17 cellular contexts compared by ENCODE assay signal in genomic region chr13:110233682-110234280, GRCh38.
DNase-seq lines count a peak whose midpoint lies in the region; TF ChIP-seq lines count a peak whose summit lies in the region.
"Had no signal": no experiment of that assay in that cellular context is flagged by ENCODE, and none has a peak within 500 bp of the region (broad histone marks: within the 10 kb centered on the region; RNA-seq: fewer than 3 reads in every experiment).

No MANE protein-coding gene starts in this region.

- H3K27me3 Mint-ChIP-seq in Calu3 (ENCODE audit: unreplicated experiment) (no peaks in the 10 kb centered on the region), neural progenitor cell (ENCODE audit: insufficient read depth, low read depth) (peaks cover 8% of the 10 kb centered on the region)

- no peak for TF ChIP-seq POLR2A in suprapubic skin (IDR thresholded peaks at IDR 0.05)

- H3K36me3 ChIP-seq in adipocyte (ENCODE audit: control insufficient read depth, insufficient read depth, low read length, severe bottlenecking), result peaks cover 37% of the 10 kb centered on the region
- H3K36me3 ChIP-seq in fibroblast of lung (ENCODE audit: control insufficient read depth, insufficient read depth, low read length), result no peaks in the 10 kb centered on the region
- H3K36me3 ChIP-seq in mesenchymal stem cell (ENCODE audit: control insufficient read depth in 1 of 2, insufficient read depth in 2 of 2, low read depth in 1 of 2, low read length in 2 of 2), result peaks cover 0 to 35% of the 10 kb centered on the region in 2 experiments
- no peaks in the 10 kb centered on the region for H3K36me3 ChIP-seq in suprapubic skin
- H3K36me3 ChIP-seq in neural progenitor cell, result no peaks in the 10 kb centered on the region

- H3F3A ChIP-seq in neural progenitor cell (ENCODE audit: low read depth), result no peaks in the 10 kb centered on the region

- no TSS peak for BruUV-seq in Calu3 (replicated peaks; lab: Mats Ljungman, UMichigan)

- H3K4me1 Mint-ChIP-seq in Calu3 (ENCODE audit: low read depth, unreplicated experiment), result no peaks in the 10 kb centered on the region
- H3K4me1 Mint-ChIP-seq in neural progenitor cell, result peaks cover 17% of the 10 kb centered on the region
- H3K4me1 Mint-ChIP-seq: activated naive CD8-positive, alpha-beta T cell treated with anti-CD3 and anti-CD28 coated beads, Interleukin-2, amount 10 ng/mL, durations not matched to agents 7 days and 5 days had no signal

- peak overlapping the region; percentile 79 for H3K4me2 ChIP-seq in fibroblast of lung (ENCODE audit: extremely low read depth, insufficient read depth, low read length)
- H3K4me2 ChIP-seq in mesenchymal stem cell (ENCODE audit: low read length, poor library complexity, severe bottlenecking), result no peak overlapping the region
- H3K4me2 ChIP-seq in neural progenitor cell, result no peak overlapping the region

- H3K36me3 Mint-ChIP-seq in Calu3 (ENCODE audit: insufficient read depth, unreplicated experiment) (no peaks in the 10 kb centered on the region), neural progenitor cell (peaks cover 9% of the 10 kb centered on the region)
- H3K36me3 Mint-ChIP-seq: activated naive CD8-positive, alpha-beta T cell treated with anti-CD3 and anti-CD28 coated beads, Interleukin-2, amount 10 ng/mL, durations not matched to agents 7 days and 5 days had no signal

- H4K91ac ChIP-seq in mesenchymal stem cell (ENCODE audit: low read length), result no peak overlapping the region

- no peaks in the 10 kb centered on the region for H4K20me1 ChIP-seq in fibroblast of lung (ENCODE audit: control insufficient read depth, extremely low read depth, insufficient read depth, low read length)
- no peaks in the 10 kb centered on the region for H4K20me1 ChIP-seq in neural progenitor cell (ENCODE audit: low read depth)

- H3K79me1 ChIP-seq in mesenchymal stem cell (replicated peaks; ENCODE audit: low read length, poor library complexity, severe bottlenecking), result peaks cover 22% of the 10 kb centered on the region

- H2AFZ ChIP-seq in fibroblast of lung (ENCODE audit: low read length) (no peak overlapping the region), mesenchymal stem cell (ENCODE audit: low read depth, low read length) (no peak overlapping the region), neural progenitor cell (replicated peaks) (no peak overlapping the region)

- DNase-seq in adipocyte (ENCODE audit: low read depth) (no peak), fibroblast of lung (ENCODE audit: low read depth in 2 of 2) (no peak), mesenchymal stem cell (peak; percentile 55), suprapubic skin (ENCODE audit: low spot score in 2 of 2) (no peak), NK-92 (lab: John Stamatoyannopoulos, UW; ENCODE audit: unreplicated experiment) (no peak), SHP77 (lab: John Stamatoyannopoulos, UW) (no peak), Calu3 (no peak), neural progenitor cell (ENCODE audit: low spot score) (no peak)
- DNase-seq: activated naive CD8-positive, alpha-beta T cell treated with anti-CD3 and anti-CD28 coated beads, Interleukin-2, amount 10 ng/mL, durations not matched to agents 7 days and 5 days; C1 segment of cervical spinal cord; hippocampal formation; Karpas-422; NCI-H187 treated with DMSO at 0.1 percent for 48 hours; NCI-H82 had no signal

- H3K9me3 ChIP-seq in adipocyte (ENCODE audit: control insufficient read depth, low read length) (no peaks in the 10 kb centered on the region), fibroblast of lung (ENCODE audit: control insufficient read depth, insufficient read depth, low read depth, low read length) (no peaks in the 10 kb centered on the region), mesenchymal stem cell (ENCODE audit: control insufficient read depth, low read length) (no peaks in the 10 kb centered on the region), suprapubic skin (no peaks in the 10 kb centered on the region), neural progenitor cell (ENCODE audit: low read depth) (no peaks in the 10 kb centered on the region)

- H3K4me3 ChIP-seq in adipocyte (ENCODE audit: low read length) (peak overlapping the region; percentile 74), fibroblast of lung (replicated peaks in 1 of 4; ENCODE audit: control extremely low read depth in 1 of 4, insufficient read depth in 1 of 4, low read depth in 3 of 4, low read length in 4 of 4) (peak overlapping the region in 3 of 4 experiments; percentile 34 to 50 (median 49)), mesenchymal stem cell (ENCODE audit: insufficient read depth in 1 of 2, low read depth in 1 of 2, low read length in 2 of 2) (peak overlapping the region in 1 of 2 experiments; percentile 79), suprapubic skin (peak overlapping the region; percentile 19), neural progenitor cell (no peak overlapping the region)

- H2AK5ac ChIP-seq in mesenchymal stem cell (ENCODE audit: low read length, severe bottlenecking), result no peak overlapping the region

- intact Hi-C loops in Calu3 (cut with micrococcal nuclease; ENCODE audit: unreplicated experiment), result no loop called here

- no peak overlapping the region for H2BK5ac ChIP-seq in mesenchymal stem cell (ENCODE audit: low read depth, low read length, poor library complexity, severe bottlenecking)

- CTCF ChIA-PET in Calu3 (lab: Charles Lee), result no interaction called here

- H2BK120ac ChIP-seq in mesenchymal stem cell (ENCODE audit: low read depth, low read length), result no peak overlapping the region

- H3K4me3 Mint-ChIP-seq in Calu3 (ENCODE audit: low read depth, unreplicated experiment) (no peak overlapping the region), neural progenitor cell (no peak overlapping the region)
- H3K4me3 Mint-ChIP-seq: activated naive CD8-positive, alpha-beta T cell treated with anti-CD3 and anti-CD28 coated beads, Interleukin-2, amount 10 ng/mL, durations not matched to agents 7 days and 5 days; stimulated activated naive CD8-positive, alpha-beta T cell treated with anti-CD3 and anti-CD28 coated beads, Interleukin-15, Interleukin-2, amounts not matched to agents 100 ng/mL and 50 ng/mL, for 24 hours had no signal

- H3K79me2 ChIP-seq in fibroblast of lung (ENCODE audit: control insufficient read depth, insufficient read depth, low read length) (peaks cover 11% of the 10 kb centered on the region), neural progenitor cell (ENCODE audit: low read depth) (no peaks in the 10 kb centered on the region)

- H3K4ac ChIP-seq in mesenchymal stem cell (ENCODE audit: low read depth in 1 of 2, low read length in 2 of 2), result no peak overlapping the region

- H2BK12ac ChIP-seq in mesenchymal stem cell (ENCODE audit: low read length in 2 of 2), result no peak overlapping the region

- no peak overlapping the region for H4K8ac ChIP-seq in mesenchymal stem cell (ENCODE audit: low read length)

- TF ChIP-seq EP300 in suprapubic skin (IDR thresholded peaks at IDR 0.05), result no peak

- no peak overlapping the region for H3K14ac ChIP-seq in mesenchymal stem cell (ENCODE audit: low read length in 2 of 2)

- H3K4me1 ChIP-seq in adipocyte (ENCODE audit: control insufficient read depth, insufficient read depth, low read length) (peaks cover 61% of the 10 kb centered on the region), fibroblast of lung (ENCODE audit: control insufficient read depth, extremely low read depth, insufficient read depth, low read length) (peaks cover 35% of the 10 kb centered on the region), mesenchymal stem cell (ENCODE audit: control insufficient read depth, insufficient read depth, low read depth, low read length) (peaks cover 16% of the 10 kb centered on the region), suprapubic skin (peaks cover 35% of the 10 kb centered on the region), neural progenitor cell (peaks cover 9% of the 10 kb centered on the region)

- H3K18ac ChIP-seq in mesenchymal stem cell (ENCODE audit: low read depth in 1 of 2, low read length in 2 of 2), result no peak overlapping the region

- H3K23ac ChIP-seq in mesenchymal stem cell (ENCODE audit: low read length in 2 of 2), result no peak overlapping the region

- H3K27me3 ChIP-seq in adipocyte (replicated peaks; ENCODE audit: control insufficient read depth, insufficient read depth, low read length), result no peaks in the 10 kb centered on the region
- no peaks in the 10 kb centered on the region for H3K27me3 ChIP-seq in fibroblast of lung (ENCODE audit: control insufficient read depth, insufficient read depth, low read length)
- H3K27me3 ChIP-seq in mesenchymal stem cell (ENCODE audit: control insufficient read depth in 1 of 2, insufficient read depth in 1 of 2, low read length in 2 of 2), result no peaks in the 10 kb centered on the region
- no peaks in the 10 kb centered on the region for H3K27me3 ChIP-seq in suprapubic skin
- H3K27me3 ChIP-seq in neural progenitor cell, result no peaks in the 10 kb centered on the region

- H3K9me3 Mint-ChIP-seq in Calu3 (ENCODE audit: low read depth, unreplicated experiment) (no peaks in the 10 kb centered on the region), neural progenitor cell (no peaks in the 10 kb centered on the region)
- H3K9me3 Mint-ChIP-seq: activated naive CD8-positive, alpha-beta T cell treated with anti-CD3 and anti-CD28 coated beads, Interleukin-2, amount 10 ng/mL, durations not matched to agents 7 days and 5 days; stimulated activated naive CD8-positive, alpha-beta T cell treated with anti-CD3 and anti-CD28 coated beads, Interleukin-15, Interleukin-2, amounts not matched to agents 100 ng/mL and 50 ng/mL, for 24 hours had no signal

- H3K27ac ChIP-seq in fibroblast of lung (ENCODE audit: insufficient read depth, low read length), result peak overlapping the region; percentile 76
- H3K27ac ChIP-seq in mesenchymal stem cell (ENCODE audit: low read length, poor library complexity, severe bottlenecking), result no peak overlapping the region
- H3K27ac ChIP-seq in suprapubic skin, result peak overlapping the region; percentile 84
- H3K27ac ChIP-seq in neural progenitor cell, result no peak overlapping the region
- H3K27ac ChIP-seq: VCaP had no signal

- H3K27ac Mint-ChIP-seq in Calu3 (ENCODE audit: unreplicated experiment), result no peak overlapping the region
- H3K27ac Mint-ChIP-seq in neural progenitor cell, result no peak overlapping the region
- H3K27ac Mint-ChIP-seq: activated naive CD8-positive, alpha-beta T cell treated with anti-CD3 and anti-CD28 coated beads, Interleukin-2, amount 10 ng/mL, durations not matched to agents 7 days and 5 days; progenitor cell of endocrine pancreas; stimulated activated naive CD8-positive, alpha-beta T cell treated with anti-CD3 and anti-CD28 coated beads, Interleukin-15, Interleukin-2, amounts not matched to agents 100 ng/mL and 50 ng/mL, for 24 hours had no signal

- TF ChIP-seq CTCF in fibroblast of lung (conservative IDR thresholded peaks at IDR 0.05 in 1 of 2, IDR thresholded peaks at IDR 0.05 in 1 of 2; ENCODE audit: low read depth in 1 of 2, low read length in 2 of 2), result no peak
- TF ChIP-seq CTCF in suprapubic skin (IDR thresholded peaks at IDR 0.05), result no peak
- TF ChIP-seq CTCF in Calu3 (IDR thresholded peaks at IDR 0.05; ENCODE audit: unreplicated experiment), result no peak
- no peak for TF ChIP-seq CTCF in neural progenitor cell (IDR thresholded peaks at IDR 0.05)

- 91% methylated on average over 8 of the region's 8 CpGs for WGBS in mesenchymal stem cell
- 58% methylated on average over 8 of the region's 8 CpGs for WGBS in suprapubic skin

- H3K9ac ChIP-seq in adipocyte (ENCODE audit: low read length), result peak overlapping the region; percentile 74
- peak overlapping the region; percentile 39 for H3K9ac ChIP-seq in fibroblast of lung (ENCODE audit: insufficient read depth, low read length)
- H3K9ac ChIP-seq in mesenchymal stem cell (ENCODE audit: low read length), result peak overlapping the region; percentile 82
- H3K9ac ChIP-seq in neural progenitor cell, result no peak overlapping the region

- no peak overlapping the region for H2BK15ac ChIP-seq in mesenchymal stem cell (ENCODE audit: low read depth, poor library complexity, severe bottlenecking)

Comparison
In these comparisons a context has a peak if more than half of its experiments do, and no peak if none do; other contexts are left out.
1. H3K27ac ChIP-seq: peak in fibroblast of lung (single experiment) and suprapubic skin (single experiment); none in mesenchymal stem cell (single experiment) and neural progenitor cell (single experiment).